ENCODE assay signal across 11 cellular contexts in the genomic region with DNA sequence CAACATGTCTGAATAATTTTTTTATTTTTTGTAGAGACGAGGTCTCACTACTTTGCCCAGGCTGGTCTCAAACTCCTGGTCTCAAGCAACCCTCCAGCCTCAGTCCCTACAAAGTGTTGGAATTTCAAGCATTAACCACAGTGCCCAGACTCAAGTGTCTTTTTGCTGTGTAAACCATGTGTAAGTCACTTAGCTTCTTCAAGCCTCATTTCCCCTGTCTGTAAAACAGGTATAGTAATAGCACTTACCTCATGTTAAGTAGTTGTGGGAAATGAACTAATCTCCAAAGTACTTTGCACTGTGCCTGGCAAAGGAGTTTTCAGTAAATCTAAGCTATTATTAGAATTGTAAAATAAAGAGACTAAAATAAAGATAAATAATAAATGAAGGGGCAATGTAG.
"Had no signal": no experiment of that assay in that cellular context is flagged by ENCODE, and none has a peak within 500 bp of the region (broad histone marks: within the 10 kb centered on the region; RNA-seq: fewer than 3 reads in every experiment).

No MANE protein-coding gene starts in this region.

- H3K4me3 Mint-ChIP-seq: activated CD4-positive, alpha-beta T cell treated with anti-CD3 and anti-CD28 coated beads for 36 hours; activated CD8-positive, alpha-beta T cell treated with anti-CD3 and anti-CD28 coated beads for 36 hours; neural progenitor cell had no signal

- ATAC-seq: activated CD4-positive, alpha-beta T cell treated with anti-CD3 and anti-CD28 coated beads for 36 hours; activated CD8-positive, alpha-beta T cell treated with anti-CD3 and anti-CD28 coated beads for 36 hours had no signal

- H3K27ac Mint-ChIP-seq: activated CD4-positive, alpha-beta T cell treated with anti-CD3 and anti-CD28 coated beads for 36 hours; activated CD8-positive, alpha-beta T cell treated with anti-CD3 and anti-CD28 coated beads for 36 hours; neural progenitor cell had no signal

- FAIRE-seq: endometrium, urothelium cell line had no signal

- H3K4me1 Mint-ChIP-seq: activated CD4-positive, alpha-beta T cell treated with anti-CD3 and anti-CD28 coated beads for 36 hours; neural progenitor cell had no signal

- DNase-seq: activated CD4-positive, alpha-beta T cell treated with anti-CD3 and anti-CD28 coated beads for 36 hours; activated CD8-positive, alpha-beta memory T cell treated with anti-CD3 and anti-CD28 coated beads, Interleukin-2, amount 50 U/mL, for 48 hours; activated CD8-positive, alpha-beta T cell treated with anti-CD3 and anti-CD28 coated beads for 36 hours; left ventricle myocardium inferior; ovary; stimulated activated CD4-positive, alpha-beta T cell treated with anti-CD3 and anti-CD28 coated beads, Interleukin-15, amount 100 ng/mL, for 24 hours; stomach; WERI-Rb-1 had no signal

- H3K36me3 Mint-ChIP-seq: neural progenitor cell had no signal
